Comparison of ENCODE assay signal across 1 cellular context in genomic region chr6:341914-342831, GRCh38.
TF ChIP-seq lines count a peak whose summit lies in the region.

No MANE protein-coding gene starts in this region.

TF ChIP-seq in HepG2, 621 proteins besides CTCF, POLR2A, EP300 and RAD21:
- TF ChIP-seq, protein P1, sequence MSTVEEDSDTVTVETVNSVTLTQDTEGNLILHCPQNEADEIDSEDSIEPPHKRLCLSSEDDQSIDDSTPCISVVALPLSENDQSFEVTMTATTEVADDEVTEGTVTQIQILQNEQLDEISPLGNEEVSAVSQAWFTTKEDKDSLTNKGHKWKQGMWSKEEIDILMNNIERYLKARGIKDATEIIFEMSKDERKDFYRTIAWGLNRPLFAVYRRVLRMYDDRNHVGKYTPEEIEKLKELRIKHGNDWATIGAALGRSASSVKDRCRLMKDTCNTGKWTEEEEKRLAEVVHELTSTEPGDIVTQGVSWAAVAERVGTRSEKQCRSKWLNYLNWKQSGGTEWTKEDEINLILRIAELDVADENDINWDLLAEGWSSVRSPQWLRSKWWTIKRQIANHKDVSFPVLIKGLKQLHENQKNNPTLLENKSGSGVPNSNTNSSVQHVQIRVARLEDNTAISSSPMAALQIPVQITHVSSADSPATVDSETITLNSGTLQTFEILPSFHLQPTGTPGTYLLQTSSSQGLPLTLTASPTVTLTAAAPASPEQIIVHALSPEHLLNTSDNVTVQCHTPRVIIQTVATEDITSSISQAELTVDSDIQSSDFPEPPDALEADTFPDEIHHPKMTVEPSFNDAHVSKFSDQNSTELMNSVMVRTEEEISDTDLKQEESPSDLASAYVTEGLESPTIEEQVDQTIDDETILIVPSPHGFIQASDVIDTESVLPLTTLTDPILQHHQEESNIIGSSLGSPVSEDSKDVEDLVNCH (CRISPR knock-in tag; IDR thresholded peaks at IDR 0.05): no peak
- no peak for TF ChIP-seq POLR2G (IDR thresholded peaks at IDR 0.05; ENCODE audit: low read depth, low read length)
- TF ChIP-seq NFKBIZ (CRISPR knock-in tag; IDR thresholded peaks at IDR 0.05): no peak
- TF ChIP-seq, protein P2, sequence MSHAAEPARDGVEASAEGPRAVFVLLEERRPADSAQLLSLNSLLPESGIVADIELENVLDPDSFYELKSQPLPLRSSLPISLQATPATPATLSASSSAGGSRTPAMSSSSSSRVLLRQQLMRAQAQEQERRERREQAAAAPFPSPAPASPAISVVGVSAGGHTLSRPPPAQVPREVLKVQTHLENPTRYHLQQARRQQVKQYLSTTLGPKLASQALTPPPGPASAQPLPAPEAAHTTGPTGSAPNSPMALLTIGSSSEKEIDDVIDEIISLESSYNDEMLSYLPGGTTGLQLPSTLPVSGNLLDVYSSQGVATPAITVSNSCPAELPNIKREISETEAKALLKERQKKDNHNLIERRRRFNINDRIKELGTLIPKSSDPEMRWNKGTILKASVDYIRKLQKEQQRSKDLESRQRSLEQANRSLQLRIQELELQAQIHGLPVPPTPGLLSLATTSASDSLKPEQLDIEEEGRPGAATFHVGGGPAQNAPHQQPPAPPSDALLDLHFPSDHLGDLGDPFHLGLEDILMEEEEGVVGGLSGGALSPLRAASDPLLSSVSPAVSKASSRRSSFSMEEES (CRISPR knock-in tag; IDR thresholded peaks at IDR 0.05): no peak
- TF ChIP-seq KDM2A (CRISPR knock-in tag; IDR thresholded peaks at IDR 0.05; ENCODE audit: borderline replicate concordance, low read depth): no peak
- TF ChIP-seq NR2F1 (CRISPR knock-in tag; IDR thresholded peaks at IDR 0.05): no peak
- TF ChIP-seq ZNF768 (CRISPR knock-in tag; IDR thresholded peaks at IDR 0.05): 0 out of 2 replicates have a peak, but pooled peaks have one; percentile 19
- TF ChIP-seq ZNF547 (CRISPR knock-in tag; IDR thresholded peaks at IDR 0.05): no peak
- no peak for TF ChIP-seq FOSL1 (CRISPR knock-in tag; IDR thresholded peaks at IDR 0.05; ENCODE audit: borderline replicate concordance)
- TF ChIP-seq ZSCAN21 (CRISPR knock-in tag; IDR thresholded peaks at IDR 0.05; ENCODE audit: borderline replicate concordance): 0 out of 2 replicates have a peak, but pooled peaks have one; percentile 43
- TF ChIP-seq ZNF282 (IDR thresholded peaks at IDR 0.05; ENCODE audit: partially characterized antibody): no peak
